ENCODE assay signal across 22 cellular contexts in the genomic region with DNA sequence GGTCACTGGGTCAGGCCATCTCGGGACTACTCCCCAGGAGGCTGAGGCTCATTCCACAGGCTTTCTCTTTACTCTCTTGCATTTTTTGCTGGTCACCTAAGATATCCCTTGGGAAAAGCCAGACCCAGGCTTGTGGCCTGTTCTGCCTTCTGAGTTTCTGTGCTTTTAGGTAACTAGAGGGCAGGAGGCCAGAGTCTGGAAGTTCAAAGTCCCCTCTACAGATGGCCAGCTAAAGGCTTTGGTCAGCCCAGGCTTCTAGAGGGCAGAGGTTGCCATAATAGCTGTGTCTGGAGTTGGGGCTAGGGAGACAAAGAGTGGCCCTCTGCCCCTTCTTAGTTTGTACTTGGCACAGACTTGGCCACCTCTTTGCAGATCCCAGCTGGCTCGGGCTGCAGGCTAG. TPM values are rescaled to one million over a fixed set of nuclear protein-coding genes. Genes with fewer than 3 reads are reported as not detected.
DNase-seq lines count a peak whose midpoint lies in the region; ATAC-seq, FAIRE-seq and TF ChIP-seq lines count a peak whose summit lies in the region.
"Had no signal": no experiment of that assay in that cellular context is flagged by ENCODE, and none has a peak within 500 bp of the region (broad histone marks: within the 10 kb centered on the region; RNA-seq: fewer than 3 reads in every experiment).

No MANE protein-coding gene starts in this region.

- no TSS peak for BruUV-seq in HepG2 (replicated peaks; lab: Mats Ljungman, UMichigan)

- DNase-seq in bronchial epithelial cell (ENCODE audit: low read depth): no peak
- no peak for DNase-seq in HepG2 (ENCODE audit: low spot score)
- DNase-seq in right lobe of liver: peak in 1 of 3 donors; percentile 71
- no peak for DNase-seq in vagina (ENCODE audit: extremely low spot score in 2 of 2)
- no peak for DNase-seq in NCI-H226
- DNase-seq: AML-193; Caco-2; Calu3; CD4-positive, alpha-beta T cell; CD8-positive, alpha-beta T cell; DMS79 treated with DMSO at 0.1 percent for 48 hours; GF-D8 had no signal

- TF ChIP-seq RAD21 in HepG2 (CRISPR knock-in tag; IDR thresholded peaks at IDR 0.05): no peak

- H3K4me2 ChIP-seq in HepG2 (ENCODE audit: low read depth, low read length): peak overlapping the region; percentile 33; the same call in 1 of the 2 replicates
- H3K4me2 ChIP-seq: A549; BLaER1 treated with 17β-estradiol and CSF1 and Interleukin-3, amounts not matched to agents 10 nM and 100 nM had no signal

- CTCF ChIA-PET in HepG2 (lab: Yijun Ruan, JAX; ENCODE audit: low intra/inter-chr PET ratio, low total read pairs): no interaction called here

- TF ChIP-seq EP300 in HepG2 (IDR thresholded peaks at IDR 0.05; ENCODE audit: low read depth in 2 of 2, low read length in 2 of 2): no peak
- no peak for TF ChIP-seq EP300 in HepG2 (CRISPR knock-in tag; IDR thresholded peaks at IDR 0.05; ENCODE audit: borderline replicate concordance)

- TF ChIP-seq POLR2A in HepG2 (IDR thresholded peaks at IDR 0.05; ENCODE audit: insufficient read depth in 1 of 2, low read depth in 2 of 2, low read length in 2 of 2) (no peak), right lobe of liver (IDR thresholded peaks at IDR 0.05) (no peak), vagina (IDR thresholded peaks at IDR 0.05) (no peak)

- H3K4me1 ChIP-seq in HepG2 (ENCODE audit: insufficient read depth, low read length): peaks cover 26% of the 10 kb centered on the region
- peaks cover 0 to 12% (median 4%) of the 10 kb centered on the region in 4 donors for H3K4me1 ChIP-seq in right lobe of liver
- no peaks in the 10 kb centered on the region for H3K4me1 ChIP-seq in vagina
- H3K4me1 ChIP-seq: A549; BLaER1 treated with 17β-estradiol and CSF1 and Interleukin-3, amounts not matched to agents 10 nM and 100 nM; Caco-2 had no signal

- H3K36me3 ChIP-seq in bronchial epithelial cell (ENCODE audit: control insufficient read depth, insufficient read depth, low read length) (no peaks in the 10 kb centered on the region), HepG2 (replicated peaks in 1 of 2; ENCODE audit: control insufficient read depth in 1 of 2, insufficient read depth in 2 of 2, low read length in 2 of 2) (no peaks in the 10 kb centered on the region), right lobe of liver (no peaks in the 10 kb centered on the region), vagina (no peaks in the 10 kb centered on the region)

- intact Hi-C loops in HepG2 (cut with micrococcal nuclease; ENCODE audit: unreplicated experiment): no loop called here
- intact Hi-C loops in right lobe of liver (cut with DNase I): loop anchor here (10.0 kb wide), 2 partner anchors 76 to 86 kb away; partner anchors contain the start of gene GRAMD2A (in 1 of the 2)
- intact Hi-C loops in vagina (cut with DNase I): no loop called here

- no peak overlapping the region for H2AFZ ChIP-seq in HepG2 (ENCODE audit: low read length)

- 0% methylated on average over 2 of the region's 2 CpGs for WGBS in HepG2 (ENCODE audit: low lambda C conversion rate)
- WGBS in right lobe of liver (ENCODE audit: insufficient coverage, low coverage, low lambda C conversion rate, missing lambda C conversion rate): 51% methylated on average over 2 of the region's 2 CpGs

- no peak overlapping the region for H3K9ac ChIP-seq in HepG2 (ENCODE audit: insufficient read depth, low read depth, low read length)
- H3K9ac ChIP-seq: BLaER1 treated with 17β-estradiol and CSF1 and Interleukin-3, amounts not matched to agents 10 nM and 100 nM had no signal

- in situ Hi-C loops in HepG2 (cut with HindIII; ENCODE audit: extremely low pct_ligation_motif_present, low pct_unique_long_range_greater_than_20kb): no loop called here

- ATAC-seq in HepG2 (peak; percentile 65), right lobe of liver (peak; percentile 76 to 97 (median 81)), GM21367 (IDR thresholded peaks at IDR 0.05; ENCODE audit: unreplicated experiment) (no peak)
- ATAC-seq: A549; CD8-positive, alpha-beta T cell had no signal

- POLR2A ChIA-PET in HepG2 (lab: Yijun Ruan, JAX): interaction anchor here (0.8 to 1.7 kb wide), 3 partner anchors 50 to 70 kb away, joined by 3 to 5 read pairs (median 4); partner anchors contain the start of gene PKM

- no peaks in the 10 kb centered on the region for H3K27me3 ChIP-seq in bronchial epithelial cell (ENCODE audit: control insufficient read depth, insufficient read depth, low read length)
- H3K27me3 ChIP-seq in HepG2 (ENCODE audit: control insufficient read depth in 1 of 2, insufficient read depth in 2 of 2, low read length in 2 of 2): no peaks in the 10 kb centered on the region
- H3K27me3 ChIP-seq in right lobe of liver: no peaks in the 10 kb centered on the region
- H3K27me3 ChIP-seq in vagina: no peaks in the 10 kb centered on the region
- H3K27me3 ChIP-seq: BLaER1 treated with 17β-estradiol and CSF1 and Interleukin-3, amounts not matched to agents 10 nM and 100 nM had no signal

- H4K20me1 ChIP-seq in HepG2 (ENCODE audit: insufficient read depth, low read length): no peaks in the 10 kb centered on the region
- H4K20me1 ChIP-seq: BLaER1 treated with 17β-estradiol and CSF1 and Interleukin-3, amounts not matched to agents 10 nM and 100 nM had no signal

- TF ChIP-seq CTCF in bronchial epithelial cell (IDR thresholded peaks at IDR 0.05; ENCODE audit: insufficient read depth, low read length, severe bottlenecking): no peak
- no peak for TF ChIP-seq CTCF in HepG2 (CRISPR knock-in tag; IDR thresholded peaks at IDR 0.05)
- TF ChIP-seq CTCF in right lobe of liver (IDR thresholded peaks at IDR 0.05): no peak
- TF ChIP-seq CTCF in vagina (IDR thresholded peaks at IDR 0.05): no peak

- H3K79me2 ChIP-seq in HepG2 (ENCODE audit: insufficient read depth, low read length): no peaks in the 10 kb centered on the region

- H3K4me3 ChIP-seq in bronchial epithelial cell (ENCODE audit: low read depth, low read length) (no peak overlapping the region), HepG2 (replicated peaks in 1 of 3; ENCODE audit: insufficient read depth in 1 of 3, low read depth in 2 of 3, low read length in 3 of 3) (no peak overlapping the region; a peak in 1 of 6 replicates), right lobe of liver (no peak overlapping the region), vagina (no peak overlapping the region)
- H3K4me3 ChIP-seq: A549; BLaER1 treated with 17β-estradiol and CSF1 and Interleukin-3, amounts not matched to agents 10 nM and 100 nM had no signal

- FAIRE-seq in bronchial epithelial cell (lab: Jason Lieb, UNC) (peak; percentile 7), HepG2 (lab: Jason Lieb, UNC) (no peak)
- FAIRE-seq: A549, D721Med, G401.6, GM12891, GM19239 had no signal

- no peaks in the 10 kb centered on the region for H3K9me3 ChIP-seq in HepG2 (ENCODE audit: low read length)
- H3K9me3 ChIP-seq in right lobe of liver: no peaks in the 10 kb centered on the region
- no peaks in the 10 kb centered on the region for H3K9me3 ChIP-seq in vagina
- H3K9me3 ChIP-seq: A549; BLaER1 treated with 17β-estradiol and CSF1 and Interleukin-3, amounts not matched to agents 10 nM and 100 nM; Caco-2 had no signal

- H3K27ac ChIP-seq in HepG2 (ENCODE audit: extremely low read length, insufficient read depth, low read length): no peak overlapping the region
- no peak overlapping the region for H3K27ac ChIP-seq in right lobe of liver
- H3K27ac ChIP-seq in vagina: no peak overlapping the region
- H3K27ac ChIP-seq: 22Rv1; A549; BLaER1 treated with 17β-estradiol and CSF1 and Interleukin-3, amounts not matched to agents 10 nM and 100 nM; C4-2B had no signal

RNA-seq across cellular contexts. Expression of gene PARP6, which starts 8.4 kb away (rescaled TPM):
- 17.6 and 20.5 TPM in 2 replicates for total RNA-seq in bronchial epithelial cell
- total RNA-seq in HepG2 (2016; rRNA removed; fragmentation: Illumina TruSeq; extraction: Trizol): 0.22 TPM in 1 of 2 replicates, not detected in the other
- total RNA-seq in HepG2 (2016; cell fraction: cytosol; rRNA removed; fragmentation: Illumina TruSeq; extraction: Trizol; ENCODE audit: low read depth): not detected in 2 replicates
- not detected in 2 replicates for total RNA-seq in HepG2 (2016; cell fraction: insoluble cytoplasmic fraction; rRNA removed; fragmentation: Illumina TruSeq; extraction: Trizol)
- total RNA-seq in HepG2 (2016; cell fraction: membrane; rRNA removed; fragmentation: Illumina TruSeq; extraction: Trizol): not detected in 2 replicates
- not detected in 2 replicates for total RNA-seq in HepG2 (2016; cell fraction: nucleus; rRNA removed; fragmentation: Illumina TruSeq; extraction: Trizol)
- 0.87 and 1.3 TPM in 2 replicates for polyA plus RNA-seq in HepG2 (2011; rRNA removed)
- polyA plus RNA-seq in HepG2 (2011; cell fraction: cytosol; rRNA removed): 0.07 and 0.36 TPM in 2 replicates
- 4.2 and 4.3 TPM in 2 replicates for polyA plus RNA-seq in HepG2 (2011; cell fraction: nucleus; rRNA removed)
- polyA plus RNA-seq in HepG2 (2012): 1.0 and 1.3 TPM in 2 replicates
- polyA plus RNA-seq in HepG2 (2016; cell fraction: cytosol; fragmentation: Illumina TruSeq; extraction: Trizol; ENCODE audit: low read depth): not detected in 2 replicates
- polyA plus RNA-seq in HepG2 (2016; cell fraction: insoluble cytoplasmic fraction; fragmentation: Illumina TruSeq; extraction: Trizol; ENCODE audit: low read depth): not detected in 2 replicates
- polyA plus RNA-seq in HepG2 (2016; cell fraction: membrane; fragmentation: Illumina TruSeq; extraction: Trizol; ENCODE audit: low read depth): 0.77 TPM in 1 of 2 replicates, not detected in the other
- polyA plus RNA-seq in HepG2 (2016; cell fraction: nucleus; fragmentation: Illumina TruSeq; extraction: Trizol; ENCODE audit: insufficient read depth, low read depth): 2.2 and 2.5 TPM in 2 replicates
- 0.78 and 129 TPM in 2 replicates for polyA minus RNA-seq in HepG2 (2011; rRNA and poly(A)+ RNA removed; ENCODE audit: low replicate concordance)
- polyA minus RNA-seq in HepG2 (2011; cell fraction: cytosol; rRNA and poly(A)+ RNA removed): 1.7 and 1.9 TPM in 2 replicates
- polyA minus RNA-seq in HepG2 (2011; cell fraction: nucleus; rRNA and poly(A)+ RNA removed): 1.9 and 2.3 TPM in 2 replicates
- 10 to 100 TPM in 4 of 6 experiments, 1 to 10 TPM in 2; 7.9 to 23.0 (median 13.1) TPM for total RNA-seq in right lobe of liver
- total RNA-seq in vagina: 62.6 TPM

RNA-seq across cellular contexts. Expression of gene CELF6, which starts 39.2 kb away (rescaled TPM):
- total RNA-seq in bronchial epithelial cell (under 0.01 TPM in 1 of 2 replicates, not detected in the other), HepG2 (2016; rRNA removed; fragmentation: Illumina TruSeq; extraction: Trizol) (0.10 and 0.49 TPM in 2 replicates), right lobe of liver (1 to 10 TPM in 4 of 6 experiments, under 1 TPM in 2; 0.47 to 1.7 (median 1.2) TPM), vagina (7.1 TPM)
- total RNA-seq in HepG2 (2016; cell fraction: cytosol; rRNA removed; fragmentation: Illumina TruSeq; extraction: Trizol; ENCODE audit: low read depth): 0.09 TPM in 1 of 2 replicates, not detected in the other
- 0.41 TPM in 1 of 2 replicates, not detected in the other for total RNA-seq in HepG2 (2016; cell fraction: insoluble cytoplasmic fraction; rRNA removed; fragmentation: Illumina TruSeq; extraction: Trizol)
- total RNA-seq in HepG2 (2016; cell fraction: membrane; rRNA removed; fragmentation: Illumina TruSeq; extraction: Trizol): 0.12 and 0.21 TPM in 2 replicates
- 0.81 and 1.1 TPM in 2 replicates for total RNA-seq in HepG2 (2016; cell fraction: nucleus; rRNA removed; fragmentation: Illumina TruSeq; extraction: Trizol)
- polyA plus RNA-seq in HepG2 (2011; rRNA removed): 0.94 and 1.3 TPM in 2 replicates
- 0.24 and 0.26 TPM in 2 replicates for polyA plus RNA-seq in HepG2 (2011; cell fraction: cytosol; rRNA removed)
- 5.1 and 7.3 TPM in 2 replicates for polyA plus RNA-seq in HepG2 (2011; cell fraction: nucleus; rRNA removed)
- 0.51 and 0.70 TPM in 2 replicates for polyA plus RNA-seq in HepG2 (2012)
- polyA plus RNA-seq in HepG2 (2016; cell fraction: cytosol; fragmentation: Illumina TruSeq; extraction: Trizol; ENCODE audit: low read depth): 0.09 and 0.15 TPM in 2 replicates
- polyA plus RNA-seq in HepG2 (2016; cell fraction: insoluble cytoplasmic fraction; fragmentation: Illumina TruSeq; extraction: Trizol; ENCODE audit: low read depth): 0.20 TPM in 1 of 2 replicates, not detected in the other
- 0.15 and 0.22 TPM in 2 replicates for polyA plus RNA-seq in HepG2 (2016; cell fraction: membrane; fragmentation: Illumina TruSeq; extraction: Trizol; ENCODE audit: low read depth)
- 3.3 and 3.7 TPM in 2 replicates for polyA plus RNA-seq in HepG2 (2016; cell fraction: nucleus; fragmentation: Illumina TruSeq; extraction: Trizol; ENCODE audit: insufficient read depth, low read depth)
- 0.07 and 0.12 TPM in 2 replicates for polyA minus RNA-seq in HepG2 (2011; rRNA and poly(A)+ RNA removed; ENCODE audit: low replicate concordance)
- polyA minus RNA-seq in HepG2 (2011; cell fraction: cytosol; rRNA and poly(A)+ RNA removed): not detected in 2 replicates
- polyA minus RNA-seq in HepG2 (2011; cell fraction: nucleus; rRNA and poly(A)+ RNA removed): 0.99 and 1.3 TPM in 2 replicates
- total RNA-seq: A172, Caco-2 had no signal

RNA-seq across cellular contexts. Expression of gene PKM, which starts 49.8 kb away (rescaled TPM):
- total RNA-seq in bronchial epithelial cell: 1,045 and 1,080 TPM in 2 replicates
- total RNA-seq in HepG2 (2016; rRNA removed; fragmentation: Illumina TruSeq; extraction: Trizol): 488 and 574 TPM in 2 replicates
- 56.7 and 63.3 TPM in 2 replicates for total RNA-seq in HepG2 (2016; cell fraction: cytosol; rRNA removed; fragmentation: Illumina TruSeq; extraction: Trizol; ENCODE audit: low read depth)
- total RNA-seq in HepG2 (2016; cell fraction: insoluble cytoplasmic fraction; rRNA removed; fragmentation: Illumina TruSeq; extraction: Trizol): 500 and 538 TPM in 2 replicates
- 102 TPM in 2 replicates for total RNA-seq in HepG2 (2016; cell fraction: membrane; rRNA removed; fragmentation: Illumina TruSeq; extraction: Trizol)
- total RNA-seq in HepG2 (2016; cell fraction: nucleus; rRNA removed; fragmentation: Illumina TruSeq; extraction: Trizol): 265 and 278 TPM in 2 replicates
- polyA plus RNA-seq in HepG2 (2011; rRNA removed): 766 and 780 TPM in 2 replicates
- polyA plus RNA-seq in HepG2 (2011; cell fraction: cytosol; rRNA removed): 619 and 801 TPM in 2 replicates
- 586 and 619 TPM in 2 replicates for polyA plus RNA-seq in HepG2 (2011; cell fraction: nucleus; rRNA removed)
- 811 and 958 TPM in 2 replicates for polyA plus RNA-seq in HepG2 (2012)
- polyA plus RNA-seq in HepG2 (2016; cell fraction: cytosol; fragmentation: Illumina TruSeq; extraction: Trizol; ENCODE audit: low read depth): 52.1 and 54.7 TPM in 2 replicates
- polyA plus RNA-seq in HepG2 (2016; cell fraction: insoluble cytoplasmic fraction; fragmentation: Illumina TruSeq; extraction: Trizol; ENCODE audit: low read depth): 373 and 468 TPM in 2 replicates
- polyA plus RNA-seq in HepG2 (2016; cell fraction: membrane; fragmentation: Illumina TruSeq; extraction: Trizol; ENCODE audit: low read depth): 77.8 and 83.1 TPM in 2 replicates
- 330 and 335 TPM in 2 replicates for polyA plus RNA-seq in HepG2 (2016; cell fraction: nucleus; fragmentation: Illumina TruSeq; extraction: Trizol; ENCODE audit: insufficient read depth, low read depth)
- polyA minus RNA-seq in HepG2 (2011; rRNA and poly(A)+ RNA removed; ENCODE audit: low replicate concordance): 1,889 and 3,533 TPM in 2 replicates
- 776 TPM in 2 replicates for polyA minus RNA-seq in HepG2 (2011; cell fraction: cytosol; rRNA and poly(A)+ RNA removed)
- polyA minus RNA-seq in HepG2 (2011; cell fraction: nucleus; rRNA and poly(A)+ RNA removed): 532 and 663 TPM in 2 replicates
- total RNA-seq in right lobe of liver: 100 to 1,000 TPM in 1 of 6 experiments, 10 to 100 TPM in 5; 18.4 to 106 (median 27.2) TPM
- 484 TPM for total RNA-seq in vagina

Comparison
In these comparisons a context has a peak if more than half of its experiments do, and no peak if none do; other contexts are left out.
1. RNA of gene PARP6, which starts 8.4 kb away (total RNA-seq): 62.6 TPM in vagina (single experiment), 17.6 to 20.5 TPM in bronchial epithelial cell and 7.9 to 23.0 TPM in right lobe of liver; 0.22 TPM in HepG2; every median in the first group is over 4 times any median in the second.
2. intact Hi-C loops: an anchor here in right lobe of liver (10.0 kb wide); none called in HepG2 and vagina.